ENCODE assay signal across 8 cellular contexts in the genomic region with DNA sequence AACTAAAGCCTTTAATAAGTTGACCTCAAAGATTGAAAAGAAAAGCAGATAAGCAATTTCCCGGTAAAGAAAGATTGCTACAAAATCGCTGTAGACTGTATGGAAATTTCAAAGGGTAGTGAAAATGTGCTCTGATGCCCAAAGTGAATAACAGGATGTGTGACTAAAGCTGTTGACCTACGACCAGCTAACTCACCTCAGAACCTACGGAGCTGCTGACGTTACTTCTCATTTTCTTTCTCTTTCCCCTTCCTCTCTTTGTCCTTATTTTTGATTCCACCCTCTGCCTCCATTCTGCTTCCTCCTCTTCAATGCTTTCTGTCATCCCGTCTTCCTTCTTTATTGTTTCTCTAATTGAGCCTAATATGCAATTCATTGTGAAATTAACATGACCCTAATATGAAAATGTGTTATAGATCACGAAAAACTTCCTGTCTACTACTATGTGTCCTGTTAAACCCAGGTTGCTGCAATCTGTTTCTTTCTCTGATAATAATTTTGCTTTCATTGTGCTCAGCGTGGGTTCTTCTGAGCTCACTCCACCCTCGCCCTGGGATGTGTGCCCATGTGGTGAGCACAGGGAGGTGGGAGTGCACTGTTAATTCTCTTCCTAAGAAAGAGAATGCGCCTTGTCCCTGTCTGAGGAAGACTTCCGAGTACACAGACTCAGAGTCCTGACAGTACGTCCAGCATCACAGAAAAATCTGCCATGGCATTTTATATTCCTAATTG.
DNase-seq lines count a peak whose midpoint lies in the region; TF ChIP-seq lines count a peak whose summit lies in the region.

No MANE protein-coding gene starts in this region.

- H3K4me3 ChIP-seq in left ventricle myocardium inferior (peak overlapping the region; percentile 44), epithelial cell of esophagus (ENCODE audit: low read length) (no peak overlapping the region), transverse colon (no peak overlapping the region), BE2C (ENCODE audit: low read depth, low read length) (no peak overlapping the region)

- H3K4me1 ChIP-seq in left ventricle myocardium inferior, result no peaks in the 10 kb centered on the region
- peaks cover 0 to 5% (median 0%) of the 10 kb centered on the region in 4 donors for H3K4me1 ChIP-seq in transverse colon
- peaks cover 3% of the 10 kb centered on the region; the same call in 1 of the 2 replicates for H3K4me1 ChIP-seq in BE2C

- no peak for TF ChIP-seq EP300 in transverse colon (IDR thresholded peaks at IDR 0.05; ENCODE audit: low read depth)

- H3K36me3 ChIP-seq in left ventricle myocardium inferior (no peaks in the 10 kb centered on the region), transverse colon (no peaks in the 10 kb centered on the region), BE2C (no peaks in the 10 kb centered on the region)

- H3K9me3 ChIP-seq in left ventricle myocardium inferior (replicated peaks) (no peaks in the 10 kb centered on the region), transverse colon (no peaks in the 10 kb centered on the region), BE2C (no peaks in the 10 kb centered on the region; the same call in 1 of the 2 replicates)

- DNase-seq in left ventricle myocardium inferior (no peak), cardiac septum (ENCODE audit: low spot score) (no peak), LoVo (ENCODE audit: low spot score) (peak; percentile 47), epithelial cell of esophagus (ENCODE audit: low read depth) (peak; percentile 56), transverse colon (no peak), GOT3 (lab: John Stamatoyannopoulos, UW) (no peak), BE2C (no peak)
- no peak for DNase-seq in effector CD8-positive, alpha-beta T cell (lab: John Stamatoyannopoulos, UW)

- no peak for TF ChIP-seq POLR2A in transverse colon (IDR thresholded peaks at IDR 0.05)

- in situ Hi-C loops in transverse colon (cut with MboI; ENCODE audit: low pct_ligation_motif_present in 1 of 4, low pct_unique_long_range_greater_than_20kb in 1 of 4, low sequenced_read_pairs in 3 of 4), result loop anchor here (10.0 to 25.0 kb wide), 5 partner anchors 116 to 903 kb away; no protein-coding TSS in a partner anchor

- intact Hi-C loops in left ventricle myocardium inferior (cut with micrococcal nuclease) (no loop called here), cardiac septum (cut with DNase I) (loop anchor here (5.0 to 10.0 kb wide), 2 partner anchors 33 to 606 kb away; no protein-coding TSS in a partner anchor), transverse colon (cut with DNase I; ENCODE audit: low total_unique reads) (loop anchor here (10.0 kb wide), 1 partner anchor 606 kb away; no protein-coding TSS in a partner anchor)

- peak overlapping the region; percentile 43 for H3K27ac ChIP-seq in left ventricle myocardium inferior (replicated peaks)
- peak overlapping the region; percentile 53 to 75 (median 60) for H3K27ac ChIP-seq in transverse colon

- H3K27me3 ChIP-seq in left ventricle myocardium inferior (ENCODE audit: low read depth) (peaks cover 6% of the 10 kb centered on the region), transverse colon (no peaks in the 10 kb centered on the region), BE2C (no peaks in the 10 kb centered on the region)

- WGBS in transverse colon (ENCODE audit: low coverage in 1 of 2), 2 donors, result 71% methylated on average over 11 to 12 of the region's 12 CpGs

- TF ChIP-seq CTCF in left ventricle myocardium inferior (IDR thresholded peaks at IDR 0.05; ENCODE audit: borderline replicate concordance) (no peak), epithelial cell of esophagus (IDR thresholded peaks at IDR 0.05; ENCODE audit: insufficient read depth, low read depth, low read length, missing control alignments) (no peak), transverse colon (IDR thresholded peaks at IDR 0.05) (no peak), BE2C (IDR thresholded peaks at IDR 0.05; ENCODE audit: low read depth, low read length) (no peak)

Comparison
In these comparisons a context has a peak if more than half of its experiments do, and no peak if none do; other contexts are left out.
1. DNase-seq: peak in LoVo (single experiment) and epithelial cell of esophagus (single experiment); none in left ventricle myocardium inferior (single experiment), cardiac septum (single experiment), transverse colon (single experiment), GOT3 (single experiment), effector CD8-positive, alpha-beta T cell (single experiment) and BE2C (single experiment).